Comparison of ENCODE assay signal across 7 cellular contexts in genomic region chr2:150554046-150554445, GRCh38.
"Had no signal": no experiment of that assay in that cellular context is flagged by ENCODE, and none has a peak within 500 bp of the region (broad histone marks: within the 10 kb centered on the region; RNA-seq: fewer than 3 reads in every experiment).

No MANE protein-coding gene starts in this region.

- H2AFZ ChIP-seq: GM23338 had no signal

- ATAC-seq: GM23338 had no signal

- DNase-seq: H9, HCEC 1CT, KBM-7 had no signal

- FAIRE-seq: H1, H54, HTR-8/SVneo had no signal

- H3K4me2 ChIP-seq: GM23338 had no signal

- H3K4me3 ChIP-seq: GM23338 had no signal
